Comparison of ENCODE assay signal across 27 cellular contexts in genomic region chr1:157771666-157772425, GRCh38. TPM values are rescaled to one million over a fixed set of nuclear protein-coding genes. Genes with fewer than 3 reads are reported as not detected.
A peak's percentile ranks its signal among the peaks of the same experiment; 100 is the strongest.
DNase-seq lines count a peak whose midpoint lies in the region; ATAC-seq, FAIRE-seq and TF ChIP-seq lines count a peak whose summit lies in the region.
"Had no signal": no experiment of that assay in that cellular context is flagged by ENCODE, and none has a peak within 500 bp of the region (broad histone marks: within the 10 kb centered on the region; RNA-seq: fewer than 3 reads in every experiment).

No MANE protein-coding gene starts in this region.

- TF ChIP-seq EP300 in GM12878 (IDR thresholded peaks at IDR 0.05; ENCODE audit: borderline replicate concordance in 1 of 2, control insufficient read depth in 1 of 2, low read depth in 2 of 2, low read length in 2 of 2) = no peak

- CTCF ChIA-PET in GM12878 (lab: Yijun Ruan, JAX) = interaction anchor here (1.1 to 5.0 kb wide), 5 partner anchors 11 to 192 kb away, joined by 3 to 68 read pairs (median 4); no protein-coding TSS in a partner anchor

- H3K36me3 ChIP-seq in GM12878 (ENCODE audit: control insufficient read depth in 2 of 2, insufficient read depth in 2 of 2, low read length in 1 of 2) = no peaks in the 10 kb centered on the region
- H3K36me3 ChIP-seq: BE2C, SJSA1, WERI-Rb-1 had no signal

- TF ChIP-seq CTCF in GM12878 (IDR thresholded peaks at IDR 0.05 in 2 of 3, conservative IDR thresholded peaks at IDR 0.05 in 1 of 3; ENCODE audit: control insufficient read depth in 2 of 3, extremely low read depth in 1 of 3, insufficient read depth in 1 of 3, low read depth in 3 of 3, low read length in 3 of 3) (no peak), foreskin fibroblast (IDR thresholded peaks at IDR 0.05; ENCODE audit: low read depth, low read length) (no peak)

- SMC1A ChIA-PET in GM12878 (lab: Charles Lee; ENCODE audit: uncharacterized antibody, unreplicated experiment) = interaction anchor here (1.1 to 4.0 kb wide), 3 partner anchors 191 to 277 kb away, joined by 3 to 16 read pairs (median 8); no protein-coding TSS in a partner anchor

- ATAC-seq in GM12878 = no peak
- no peak for ATAC-seq in GM21529 (IDR thresholded peaks at IDR 0.05; ENCODE audit: unreplicated experiment)
- ATAC-seq: T-helper 17 cell had no signal

- FAIRE-seq in GM12878 (lab: Jason Lieb, UNC) = no peak
- FAIRE-seq in urothelium cell line (lab: Jason Lieb, UNC) = peak; percentile 55
- FAIRE-seq: RCC 7860 had no signal

- no peak overlapping the region for H3K27ac ChIP-seq in GM12878 (ENCODE audit: control insufficient read depth, insufficient read depth)
- H3K27ac ChIP-seq: epithelial cell of prostate, HL-60, SJSA1, skin epidermis, WERI-Rb-1 had no signal

- peaks cover 6% of the 10 kb centered on the region for H3K4me1 ChIP-seq in GM12878 (ENCODE audit: control insufficient read depth, insufficient read depth, low read length)
- H3K4me1 ChIP-seq: BE2C, SJSA1 had no signal

- POLR2A ChIA-PET in GM12878 (lab: Charles Lee) = no interaction called here

- DNase-seq in HT-29 (ENCODE audit: low spot score) = peak; percentile 35
- peak; percentile 40 for DNase-seq in NOMO-1 treated with dmso at 0.1 percent for 144 hours (lab: John Stamatoyannopoulos, UW; ENCODE audit: unreplicated experiment)
- DNase-seq in GM12878 (ENCODE audit: low read depth, low spot score) = no peak
- peak; percentile 26 for DNase-seq in urothelium cell line (ENCODE audit: low spot score)
- no peak for DNase-seq in foreskin fibroblast
- DNase-seq in HK-2 (ENCODE audit: unreplicated experiment) = no peak
- DNase-seq: BE2C; COR-L47; DMS79 treated with DMSO at 0.1 percent for 48 hours; GOT3; islet precursor cell; NCI-H1048; NCI-H187 treated with DMSO at 0.1 percent for 48 hours; NCI-H345; nucleus accumbens; stimulated activated naive CD4-positive, alpha-beta T cell treated with Interleukin-2 at 50 U/mL for 16 hours; T-helper 17 cell; WERI-Rb-1 had no signal

- RAD21 ChIA-PET in GM12878 (lab: Charles Lee; ENCODE audit: unreplicated experiment) = interaction anchor here (0.9 to 1.5 kb wide), 3 partner anchors 176 to 192 kb away, joined by 3 to 7 read pairs (median 4); no protein-coding TSS in a partner anchor

- no peak overlapping the region for H3K4me2 ChIP-seq in GM12878 (ENCODE audit: control insufficient read depth, insufficient read depth)

- H2AFZ ChIP-seq in GM12878 (ENCODE audit: control insufficient read depth, low read depth, low read length) = no peak overlapping the region

- H3K79me2 ChIP-seq in GM12878 (ENCODE audit: control insufficient read depth, insufficient read depth, low read length) = no peaks in the 10 kb centered on the region

- TF ChIP-seq POLR2A in GM12878 (IDR thresholded peaks at IDR 0.05; ENCODE audit: low read depth, low read length) = no peak

- TF ChIP-seq RAD21 in GM12878 (IDR thresholded peaks at IDR 0.05; ENCODE audit: insufficient read depth, low read depth, low read length) = no peak

- no peaks in the 10 kb centered on the region for H4K20me1 ChIP-seq in GM12878 (ENCODE audit: control insufficient read depth, insufficient read depth)

- peaks cover 3 to 7% of the 10 kb centered on the region in 2 experiments; a peak in 1 of 4 replicates for H3K27me3 ChIP-seq in GM12878 (replicated peaks in 1 of 2; ENCODE audit: control insufficient read depth in 2 of 2, insufficient read depth in 2 of 2, low read length in 1 of 2)
- H3K27me3 ChIP-seq: BE2C, SJSA1 had no signal

- in situ Hi-C loops in GM12878 (cut with MboI) = no loop called here

- H3K4me3 ChIP-seq in GM12878 (no peak overlapping the region), foreskin fibroblast (ENCODE audit: low read depth in 1 of 2, low read length in 2 of 2) (no peak overlapping the region)
- H3K4me3 ChIP-seq: lung, SJSA1, skin epidermis had no signal

- no peaks in the 10 kb centered on the region for H3K9me3 ChIP-seq in GM12878 (replicated peaks; ENCODE audit: control insufficient read depth, insufficient read depth, low read length)
- H3K9me3 ChIP-seq: BE2C, SJSA1 had no signal

- no TSS peak for BruUV-seq in GM12878 (replicated peaks; lab: Mats Ljungman, UMichigan)

- 35% methylated on average over 8 of the region's 8 CpGs for WGBS in GM12878 (ENCODE audit: insufficient coverage, insufficient replicate concordance, low lambda C conversion rate, missing lambda C conversion rate)

- intact Hi-C loops in GM12878 (cut with micrococcal nuclease; ENCODE audit: unreplicated experiment) = loop anchor here (5.0 to 10.0 kb wide), 2 partner anchors 175 to 397 kb away; no protein-coding TSS in a partner anchor

- no peak overlapping the region for H3K9ac ChIP-seq in GM12878 (ENCODE audit: control insufficient read depth, insufficient read depth, low read length)

TF ChIP-seq in GM12878, 131 proteins besides CTCF, POLR2A, EP300 and RAD21:
- TF ChIP-seq MEF2A (IDR thresholded peaks at IDR 0.05; ENCODE audit: insufficient read depth, low read depth, low read length) (no peak), NFIC (IDR thresholded peaks at IDR 0.05; ENCODE audit: low read depth, low read length) (no peak), RUNX3 (IDR thresholded peaks at IDR 0.05; ENCODE audit: low read length) (0 out of 2 replicates have a peak, but pooled peaks have one; percentile 23), MLLT1 (IDR thresholded peaks at IDR 0.05) (no peak), IKZF1 (conservative IDR thresholded peaks at IDR 0.05) (no peak)

RNA-seq across cellular contexts. Expression of gene FCRL2, which starts 5.1 kb away (rescaled TPM):
- not detected in 2 replicates for total RNA-seq in HT-29 (2014; rRNA removed; shearing (Covaris generic))
- 2.9 and 3.2 TPM in 2 replicates for total RNA-seq in GM12878 (2013; cell fraction: nucleolus; rRNA removed)
- 0.22 and 0.51 TPM in 2 replicates for total RNA-seq in GM12878 (2014; rRNA removed)
- 0.46 and 0.67 TPM in 2 replicates for total RNA-seq in GM12878 (2014; rRNA removed; fragmentation: Illumina TruSeq; extraction: Trizol)
- total RNA-seq in GM12878 (2021) = 0.21 and 0.36 TPM in 2 replicates
- 0.22 TPM for polyA plus RNA-seq in GM12878 (2011; ENCODE audit: low read depth)
- 7.3 and 8.1 TPM in 2 replicates for polyA plus RNA-seq in GM12878 (2011; rRNA removed)
- polyA plus RNA-seq in GM12878 (2011; cell fraction: cytosol; rRNA removed) = 2.3 and 3.0 TPM in 2 replicates
- 6.7 and 8.7 TPM in 2 replicates for polyA plus RNA-seq in GM12878 (2011; cell fraction: nucleus; rRNA removed)
- 0.14 and 0.31 TPM in 2 replicates for polyA plus RNA-seq in GM12878 (2012)
- 0.48 and 0.59 TPM in 2 replicates for polyA plus RNA-seq in GM12878 (2014; fragmentation: Illumina TruSeq; extraction: Trizol)
- under 1 TPM; 0.64 to 0.89 TPM for polyA plus RNA-seq in GM12878 (2014; fragmentation: Nextera tagmentation; extraction: Ambion mirVana)
- 0.63 and 0.86 TPM in 2 replicates for polyA plus RNA-seq in GM12878 (2014; rRNA removed)
- polyA plus RNA-seq in GM12878 (2016; fragmentation: Nextera tagmentation; extraction: Ambion mirVana) = under 1 TPM; 0.07 to 0.23 TPM
- 2.0 and 3.9 TPM in 2 replicates for polyA minus RNA-seq in GM12878 (2011; rRNA and poly(A)+ RNA removed)
- polyA minus RNA-seq in GM12878 (2011; cell fraction: cytosol; rRNA and poly(A)+ RNA removed) = 1.6 and 2.3 TPM in 2 replicates
- 2.8 and 6.0 TPM in 2 replicates for polyA minus RNA-seq in GM12878 (2011; cell fraction: nucleus; rRNA and poly(A)+ RNA removed)
- total RNA-seq: chondrocyte, fibroblast of villous mesenchyme, SJSA1 had no signal

RNA-seq across cellular contexts. Expression of gene FCRL1, which starts 48.1 kb away (rescaled TPM):
- 0.28 TPM in 1 of 2 replicates, not detected in the other for total RNA-seq in HT-29 (2014; rRNA removed; shearing (Covaris generic))
- 1.6 and 2.0 TPM in 2 replicates for total RNA-seq in GM12878 (2013; cell fraction: nucleolus; rRNA removed)
- 0.76 and 0.85 TPM in 2 replicates for total RNA-seq in GM12878 (2014; rRNA removed)
- total RNA-seq in GM12878 (2014; rRNA removed; fragmentation: Illumina TruSeq; extraction: Trizol) = 0.81 and 1.2 TPM in 2 replicates
- 0.85 and 0.90 TPM in 2 replicates for total RNA-seq in GM12878 (2021)
- 0.28 TPM for polyA plus RNA-seq in GM12878 (2011; ENCODE audit: low read depth)
- polyA plus RNA-seq in GM12878 (2011; rRNA removed) = 2.2 and 2.3 TPM in 2 replicates
- 0.70 and 1.2 TPM in 2 replicates for polyA plus RNA-seq in GM12878 (2011; cell fraction: cytosol; rRNA removed)
- 4.4 and 5.0 TPM in 2 replicates for polyA plus RNA-seq in GM12878 (2011; cell fraction: nucleus; rRNA removed)
- 0.07 and 0.42 TPM in 2 replicates for polyA plus RNA-seq in GM12878 (2012)
- 1.2 and 1.5 TPM in 2 replicates for polyA plus RNA-seq in GM12878 (2014; fragmentation: Illumina TruSeq; extraction: Trizol)
- under 1 TPM; 0.23 to 0.68 TPM for polyA plus RNA-seq in GM12878 (2014; fragmentation: Nextera tagmentation; extraction: Ambion mirVana)
- 1.5 and 2.4 TPM in 2 replicates for polyA plus RNA-seq in GM12878 (2014; rRNA removed)
- polyA plus RNA-seq in GM12878 (2016; fragmentation: Nextera tagmentation; extraction: Ambion mirVana) = not detected
- polyA minus RNA-seq in GM12878 (2011; rRNA and poly(A)+ RNA removed) = 0.98 and 2.9 TPM in 2 replicates
- polyA minus RNA-seq in GM12878 (2011; cell fraction: cytosol; rRNA and poly(A)+ RNA removed) = not detected in 2 replicates
- 2.3 and 4.3 TPM in 2 replicates for polyA minus RNA-seq in GM12878 (2011; cell fraction: nucleus; rRNA and poly(A)+ RNA removed)
- total RNA-seq: chondrocyte, fibroblast of villous mesenchyme, SJSA1 had no signal

Comparison
In these comparisons a context has a peak if more than half of its experiments do, and no peak if none do; other contexts are left out.
1. DNase-seq: peak in HT-29 (single experiment), NOMO-1 treated with dmso at 0.1 percent for 144 hours (single experiment) and urothelium cell line (single experiment); none in GM12878 (single experiment), foreskin fibroblast (0 of 2) and HK-2 (single experiment).